In genomic region chr19:51783373-51783772, GRCh38 we compare ENCODE assay signal across 9 cellular contexts. TPM values are rescaled to one million over a fixed set of nuclear protein-coding genes. Genes with fewer than 3 reads are reported as not detected.
DNase-seq lines count a peak whose midpoint lies in the region; ATAC-seq and TF ChIP-seq lines count a peak whose summit lies in the region.
"Had no signal": no experiment of that assay in that cellular context is flagged by ENCODE, and none has a peak within 500 bp of the region (broad histone marks: within the 10 kb centered on the region; RNA-seq: fewer than 3 reads in every experiment).

No MANE protein-coding gene starts in this region.

- H3K9ac ChIP-seq in SK-N-SH, result no peak overlapping the region

- H3K4me2 ChIP-seq in SK-N-SH, result no peak overlapping the region; the same call in 1 of the 2 replicates

- H3K36me3 Mint-ChIP-seq in progenitor cell of endocrine pancreas (ENCODE audit: insufficient read depth), result no peaks in the 10 kb centered on the region

- peaks cover 29% of the 10 kb centered on the region for H3K27me3 Mint-ChIP-seq in progenitor cell of endocrine pancreas

- no peaks in the 10 kb centered on the region for H3K36me3 ChIP-seq in SK-N-SH (replicated peaks in 1 of 2; ENCODE audit: control insufficient read depth in 1 of 2, insufficient read depth in 2 of 2, low read length in 1 of 2)
- H3K36me3 ChIP-seq in gastroesophageal sphincter, result no peaks in the 10 kb centered on the region
- H3K36me3 ChIP-seq in gastrocnemius medialis, result no peaks in the 10 kb centered on the region

- H3K27me3 ChIP-seq in SK-N-SH (ENCODE audit: insufficient read depth), result no peaks in the 10 kb centered on the region
- peaks cover 68% of the 10 kb centered on the region for H3K27me3 ChIP-seq in gastroesophageal sphincter
- H3K27me3 ChIP-seq in gastrocnemius medialis, result no peaks in the 10 kb centered on the region

- peaks cover 29% of the 10 kb centered on the region for H3F3A ChIP-seq in SK-N-SH (replicated peaks; ENCODE audit: insufficient read depth)

- intact Hi-C loops in gastrocnemius medialis (cut with DNase I; ENCODE audit: low total_unique reads), result no loop called here

- H3K27ac ChIP-seq in SK-N-SH (ENCODE audit: low read depth in 2 of 2, low read length in 1 of 2), result peak overlapping the region in 1 of 2 experiments; percentile 89; a peak in 1 of 4 replicates
- H3K27ac ChIP-seq in gastroesophageal sphincter, result no peak overlapping the region
- H3K27ac ChIP-seq in gastrocnemius medialis, result no peak overlapping the region

- WGBS in SK-N-SH (ENCODE audit: low lambda C conversion rate), result 2% methylated on average over 3 of the region's 3 CpGs
- WGBS in gastroesophageal sphincter (ENCODE audit: low coverage in 1 of 2), 2 donors, result 16 to 33% methylated on average over 1 to 3 of the region's 3 CpGs

- no peak for TF ChIP-seq EP300 in SK-N-SH (IDR thresholded peaks at IDR 0.05; ENCODE audit: borderline replicate concordance in 1 of 2, low read depth in 1 of 2, low read length in 1 of 2)
- no peak for TF ChIP-seq EP300 in gastroesophageal sphincter (IDR thresholded peaks at IDR 0.05)

- H4K20me1 ChIP-seq in SK-N-SH (ENCODE audit: insufficient read depth), result no peaks in the 10 kb centered on the region

- POLR2A ChIA-PET in SK-N-SH (lab: Yijun Ruan, JAX), result no interaction called here

- H3K79me2 ChIP-seq in SK-N-SH (ENCODE audit: insufficient read depth), result no peaks in the 10 kb centered on the region

- TF ChIP-seq RAD21 in SK-N-SH (IDR thresholded peaks at IDR 0.05; ENCODE audit: low read length), result peak; percentile 46

- CTCF ChIA-PET in SK-N-SH (lab: Yijun Ruan, JAX), result no interaction called here

- H3K27ac Mint-ChIP-seq in progenitor cell of endocrine pancreas, result no peak overlapping the region

- H3K4me3 Mint-ChIP-seq in progenitor cell of endocrine pancreas (ENCODE audit: low read depth), result no peak overlapping the region

- H3K4me1 ChIP-seq in SK-N-SH (ENCODE audit: control insufficient read depth in 1 of 2, insufficient read depth in 2 of 2, low read depth in 1 of 2, low read length in 1 of 2) (peaks cover 0 to 15% of the 10 kb centered on the region in 2 experiments; a peak in 1 of 4 replicates), gastroesophageal sphincter (no peaks in the 10 kb centered on the region), gastrocnemius medialis (no peaks in the 10 kb centered on the region)

- no peak overlapping the region for H2AFZ ChIP-seq in SK-N-SH (ENCODE audit: low read depth)

- in situ Hi-C loops in gastrocnemius medialis (cut with MboI; ENCODE audit: low sequenced_read_pairs in 4 of 4), result no loop called here

- H3K9me2 ChIP-seq in SK-N-SH, result no peaks in the 10 kb centered on the region

- no peak for DNase-seq in SK-N-SH
- peak; percentile 84 for DNase-seq in NB4 (ENCODE audit: low read depth)
- peak; percentile 6 for DNase-seq in cerebellar cortex (ENCODE audit: low spot score)
- DNase-seq in progenitor cell of endocrine pancreas (ENCODE audit: low spot score, unreplicated experiment), result no peak
- no peak for DNase-seq in activated CD4-positive, alpha-beta T cell treated with anti-CD3 and anti-CD28 coated beads, Interleukin-2, amount 50 U/mL, for 4 hours
- no peak for DNase-seq in gastrocnemius medialis

- ATAC-seq in SK-N-SH treated with all-trans-retinoic acid at 6 μM for 48 hours (no peak), gastroesophageal sphincter (no peak), gastrocnemius medialis (no peak)

- H3K9me3 ChIP-seq in SK-N-SH, result no peaks in the 10 kb centered on the region
- H3K9me3 ChIP-seq in gastroesophageal sphincter, result no peaks in the 10 kb centered on the region
- no peaks in the 10 kb centered on the region for H3K9me3 ChIP-seq in gastrocnemius medialis

- H3K4me3 ChIP-seq in SK-N-SH (ENCODE audit: low read depth in 2 of 2, low read length in 1 of 2) (no peak overlapping the region), NB4 (ENCODE audit: low read depth, low read length) (no peak overlapping the region), gastroesophageal sphincter (no peak overlapping the region), gastrocnemius medialis (no peak overlapping the region)

- no peak for TF ChIP-seq POLR2A in NB4 (IDR thresholded peaks at IDR 0.05; ENCODE audit: extremely low read depth, insufficient read length)
- no peak for TF ChIP-seq POLR2A in gastroesophageal sphincter (IDR thresholded peaks at IDR 0.05)
- no peak for TF ChIP-seq POLR2A in gastrocnemius medialis (IDR thresholded peaks at IDR 0.05)

- TF ChIP-seq CTCF in SK-N-SH (IDR thresholded peaks at IDR 0.05), result peak; percentile 58
- peak; percentile 55 for TF ChIP-seq CTCF in NB4 (IDR thresholded peaks at IDR 0.05; ENCODE audit: low read depth, low read length)
- peak; percentile 17 for TF ChIP-seq CTCF in progenitor cell of endocrine pancreas (IDR thresholded peaks at IDR 0.05; ENCODE audit: unreplicated experiment)
- TF ChIP-seq CTCF in gastroesophageal sphincter (IDR thresholded peaks at IDR 0.05), result no peak
- TF ChIP-seq CTCF in gastrocnemius medialis (IDR thresholded peaks at IDR 0.05 in 4 of 5, conservative IDR thresholded peaks at IDR 0.05 in 1 of 5), result no peak

- no peaks in the 10 kb centered on the region for H3K4me1 Mint-ChIP-seq in progenitor cell of endocrine pancreas (ENCODE audit: low read depth)

- peaks cover 3% of the 10 kb centered on the region for H3K9me3 Mint-ChIP-seq in progenitor cell of endocrine pancreas (ENCODE audit: low read depth)

TF ChIP-seq in SK-N-SH, 30 proteins besides CTCF, POLR2A, EP300 and RAD21:
- TF ChIP-seq RCOR1 (IDR thresholded peaks at IDR 0.05; ENCODE audit: low read length) (no peak), SMC3 (IDR thresholded peaks at IDR 0.05; ENCODE audit: low read depth, low read length) (0 out of 2 replicates have a peak, but pooled peaks have one; percentile 6), FOSL2 (IDR thresholded peaks at IDR 0.05; ENCODE audit: borderline replicate concordance, low read depth) (no peak), POLR2AphosphoS5 (IDR thresholded peaks at IDR 0.05; ENCODE audit: low read depth, low read length) (no peak), GABPA (IDR thresholded peaks at IDR 0.05; ENCODE audit: low read depth) (no peak)

TF ChIP-seq in SK-N-SH treated with all-trans-retinoic acid at 6 μM for 48 hours, 23 proteins besides CTCF, POLR2A, EP300 and RAD21 (continues in another document):
- TF ChIP-seq OSR1 (CRISPR knock-in tag; IDR thresholded peaks at IDR 0.05), result no peak
- no peak for TF ChIP-seq ARNTL (CRISPR knock-in tag; IDR thresholded peaks at IDR 0.05; ENCODE audit: borderline replicate concordance, low read depth)
- TF ChIP-seq PATZ1 (CRISPR knock-in tag; IDR thresholded peaks at IDR 0.05; ENCODE audit: borderline replicate concordance), result no peak
- TF ChIP-seq ZFP30 (CRISPR knock-in tag; IDR thresholded peaks at IDR 0.05), result no peak
- no peak for TF ChIP-seq PPARA (CRISPR knock-in tag; IDR thresholded peaks at IDR 0.05; ENCODE audit: borderline replicate concordance)

RNA-seq across cellular contexts. Expression of gene FPR3, which starts 11.6 kb away (rescaled TPM):
- 0.02 and 0.05 TPM in 2 replicates for polyA plus RNA-seq in SK-N-SH (2012; rRNA removed)
- polyA plus RNA-seq in SK-N-SH (2012; cell fraction: cytosol; rRNA removed), result 0.08 TPM in 1 of 2 replicates, not detected in the other
- 0.06 TPM in 2 replicates for polyA plus RNA-seq in SK-N-SH (2012; cell fraction: nucleus; rRNA removed)
- total RNA-seq in progenitor cell of endocrine pancreas, result not detected in 2 replicates
- 10 to 100 TPM in 1 of 4 donors, 1 to 10 TPM in 3; 1.9 to 16.2 (median 6.0) TPM for total RNA-seq in gastroesophageal sphincter
- 1 to 10 TPM in 3 of 4 donors, under 1 TPM in 1; 0.66 to 2.2 (median 1.4) TPM for total RNA-seq in gastrocnemius medialis
- total RNA-seq: NCI-H460 had no signal

RNA-seq across cellular contexts. Expression of gene FPR2, which starts 22.4 kb away (rescaled TPM):
- polyA plus RNA-seq in SK-N-SH (2012; rRNA removed), result not detected in 2 replicates
- polyA plus RNA-seq in SK-N-SH (2012; cell fraction: cytosol; rRNA removed), result not detected in 2 replicates
- polyA plus RNA-seq in SK-N-SH (2012; cell fraction: nucleus; rRNA removed), result not detected in 2 replicates
- total RNA-seq in progenitor cell of endocrine pancreas, result not detected in 2 replicates
- 1 to 10 TPM in 2 of 4 donors, not detected in 2; 1.8 to 2.2 TPM for total RNA-seq in gastroesophageal sphincter
- under 1 TPM in 2 of 4 donors, not detected in 2; 0.26 to 1.00 TPM for total RNA-seq in gastrocnemius medialis
- total RNA-seq: NCI-H460 had no signal

RNA-seq across cellular contexts. Expression of gene FPR1, which starts 31.7 kb away (rescaled TPM):
- 0.03 TPM in 1 of 2 replicates, not detected in the other for polyA plus RNA-seq in SK-N-SH (2012; rRNA removed)
- not detected in 2 replicates for polyA plus RNA-seq in SK-N-SH (2012; cell fraction: cytosol; rRNA removed)
- polyA plus RNA-seq in SK-N-SH (2012; cell fraction: nucleus; rRNA removed), result 0.08 TPM in 1 of 2 replicates, not detected in the other
- total RNA-seq in progenitor cell of endocrine pancreas, result not detected in 2 replicates
- 10 to 100 TPM in 2 of 4 donors, 1 to 10 TPM in 1, under 1 TPM in 1; 0.93 to 19.8 (median 9.2) TPM for total RNA-seq in gastroesophageal sphincter
- total RNA-seq in gastrocnemius medialis, result 1 to 10 TPM in 3 of 4 donors, not detected in 1; 3.0 to 6.1 (median 6.0) TPM
- total RNA-seq: NCI-H460 had no signal

RNA-seq across cellular contexts. Expression of gene HAS1, which starts 59.6 kb away (rescaled TPM):
- polyA plus RNA-seq in SK-N-SH (2012; rRNA removed), result not detected in 2 replicates
- not detected in 2 replicates for polyA plus RNA-seq in SK-N-SH (2012; cell fraction: cytosol; rRNA removed)
- 0.04 and 0.06 TPM in 2 replicates for polyA plus RNA-seq in SK-N-SH (2012; cell fraction: nucleus; rRNA removed)
- total RNA-seq in progenitor cell of endocrine pancreas (not detected in 2 replicates), gastroesophageal sphincter (10 to 100 TPM in 1 of 4 donors, 1 to 10 TPM in 1, under 1 TPM in 1, not detected in 1; 0.23 to 15.2 (median 2.2) TPM), gastrocnemius medialis (under 1 TPM in 1 of 4 donors, not detected in 3; 0.18 TPM)
- total RNA-seq: NCI-H460 had no signal

Comparison
In these comparisons a context has a peak if more than half of its experiments do, and no peak if none do; other contexts are left out.
1. DNase-seq: peak in NB4 (single experiment) and cerebellar cortex (single experiment); none in SK-N-SH (single experiment), progenitor cell of endocrine pancreas (single experiment), activated CD4-positive, alpha-beta T cell treated with anti-CD3 and anti-CD28 coated beads, Interleukin-2, amount 50 U/mL, for 4 hours (0 of 2) and gastrocnemius medialis (0 of 2).
2. CTCF ChIP-seq: peak in SK-N-SH (single experiment), NB4 (single experiment) and progenitor cell of endocrine pancreas (single experiment); none in gastroesophageal sphincter (0 of 4) and gastrocnemius medialis (0 of 5).